1 cellular context compared by ENCODE assay signal in the genomic region with DNA sequence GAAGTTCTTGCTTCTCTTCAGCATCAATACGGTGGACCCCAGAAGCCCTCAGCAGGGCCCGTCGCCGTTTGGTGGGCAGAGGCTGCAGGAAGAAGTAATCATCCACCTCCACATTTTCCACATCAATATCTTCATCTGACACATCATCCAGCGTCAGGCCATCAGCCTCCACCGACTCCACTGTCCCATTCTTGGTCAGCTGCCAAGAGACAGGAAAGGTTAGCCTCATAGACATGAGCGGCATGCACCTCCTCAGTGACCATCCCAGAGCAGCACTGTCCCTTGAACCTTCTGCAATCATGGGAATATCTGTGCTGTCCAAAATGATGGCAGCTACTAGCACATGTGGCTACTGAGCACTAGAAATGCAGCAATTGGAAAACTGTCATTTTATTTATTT.
TF ChIP-seq lines count a peak whose summit lies in the region.

No MANE protein-coding gene starts in this region.

TF ChIP-seq in K562, 482 proteins besides CTCF, POLR2A, EP300 and RAD21:
- TF ChIP-seq, protein P1, sequence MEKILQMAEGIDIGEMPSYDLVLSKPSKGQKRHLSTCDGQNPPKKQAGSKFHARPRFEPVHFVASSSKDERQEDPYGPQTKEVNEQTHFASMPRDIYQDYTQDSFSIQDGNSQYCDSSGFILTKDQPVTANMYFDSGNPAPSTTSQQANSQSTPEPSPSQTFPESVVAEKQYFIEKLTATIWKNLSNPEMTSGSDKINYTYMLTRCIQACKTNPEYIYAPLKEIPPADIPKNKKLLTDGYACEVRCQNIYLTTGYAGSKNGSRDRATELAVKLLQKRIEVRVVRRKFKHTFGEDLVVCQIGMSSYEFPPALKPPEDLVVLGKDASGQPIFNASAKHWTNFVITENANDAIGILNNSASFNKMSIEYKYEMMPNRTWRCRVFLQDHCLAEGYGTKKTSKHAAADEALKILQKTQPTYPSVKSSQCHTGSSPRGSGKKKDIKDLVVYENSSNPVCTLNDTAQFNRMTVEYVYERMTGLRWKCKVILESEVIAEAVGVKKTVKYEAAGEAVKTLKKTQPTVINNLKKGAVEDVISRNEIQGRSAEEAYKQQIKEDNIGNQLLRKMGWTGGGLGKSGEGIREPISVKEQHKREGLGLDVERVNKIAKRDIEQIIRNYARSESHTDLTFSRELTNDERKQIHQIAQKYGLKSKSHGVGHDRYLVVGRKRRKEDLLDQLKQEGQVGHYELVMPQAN (IDR thresholded peaks at IDR 0.05; ENCODE audit: borderline replicate concordance), result no peak
- TF ChIP-seq NFIC (IDR thresholded peaks at IDR 0.05) (peak; percentile 83), RBFOX2 (IDR thresholded peaks at IDR 0.05; ENCODE audit: low read depth, low read length) (no peak), NR4A1 (CRISPR knock-in tag; IDR thresholded peaks at IDR 0.05) (no peak), NR4A1 (tag; IDR thresholded peaks at IDR 0.05) (no peak), SMC3 (conservative IDR thresholded peaks at IDR 0.05; ENCODE audit: insufficient read depth, low read depth, low read length) (no peak), HNRNPK (IDR thresholded peaks at IDR 0.05; ENCODE audit: low read depth, low read length, poor library complexity, severe bottlenecking) (no peak), SMAD2 (IDR thresholded peaks at IDR 0.05; ENCODE audit: low read depth, low read length) (no peak), RFX7 (CRISPR knock-in tag; IDR thresholded peaks at IDR 0.05) (no peak), ZNF431 (CRISPR knock-in tag; IDR thresholded peaks at IDR 0.05) (no peak), SLC30A9 (CRISPR knock-in tag; IDR thresholded peaks at IDR 0.05) (no peak), POLR3G (IDR thresholded peaks at IDR 0.05; ENCODE audit: extremely low read depth, insufficient read length, insufficient replicate concordance) (no peak)
- TF ChIP-seq, protein P2, sequence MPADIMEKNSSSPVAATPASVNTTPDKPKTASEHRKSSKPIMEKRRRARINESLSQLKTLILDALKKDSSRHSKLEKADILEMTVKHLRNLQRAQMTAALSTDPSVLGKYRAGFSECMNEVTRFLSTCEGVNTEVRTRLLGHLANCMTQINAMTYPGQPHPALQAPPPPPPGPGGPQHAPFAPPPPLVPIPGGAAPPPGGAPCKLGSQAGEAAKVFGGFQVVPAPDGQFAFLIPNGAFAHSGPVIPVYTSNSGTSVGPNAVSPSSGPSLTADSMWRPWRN (IDR thresholded peaks at IDR 0.05; ENCODE audit: low read depth), result no peak
- TF ChIP-seq, protein P3, sequence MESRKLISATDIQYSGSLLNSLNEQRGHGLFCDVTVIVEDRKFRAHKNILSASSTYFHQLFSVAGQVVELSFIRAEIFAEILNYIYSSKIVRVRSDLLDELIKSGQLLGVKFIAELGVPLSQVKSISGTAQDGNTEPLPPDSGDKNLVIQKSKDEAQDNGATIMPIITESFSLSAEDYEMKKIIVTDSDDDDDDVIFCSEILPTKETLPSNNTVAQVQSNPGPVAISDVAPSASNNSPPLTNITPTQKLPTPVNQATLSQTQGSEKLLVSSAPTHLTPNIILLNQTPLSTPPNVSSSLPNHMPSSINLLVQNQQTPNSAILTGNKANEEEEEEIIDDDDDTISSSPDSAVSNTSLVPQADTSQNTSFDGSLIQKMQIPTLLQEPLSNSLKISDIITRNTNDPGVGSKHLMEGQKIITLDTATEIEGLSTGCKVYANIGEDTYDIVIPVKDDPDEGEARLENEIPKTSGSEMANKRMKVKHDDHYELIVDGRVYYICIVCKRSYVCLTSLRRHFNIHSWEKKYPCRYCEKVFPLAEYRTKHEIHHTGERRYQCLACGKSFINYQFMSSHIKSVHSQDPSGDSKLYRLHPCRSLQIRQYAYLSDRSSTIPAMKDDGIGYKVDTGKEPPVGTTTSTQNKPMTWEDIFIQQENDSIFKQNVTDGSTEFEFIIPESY (CRISPR knock-in tag; IDR thresholded peaks at IDR 0.05), result 0 out of 2 replicates have a peak, but pooled peaks have one; percentile 12
